Comparison of ENCODE assay signal across 12 cellular contexts in the genomic region with DNA sequence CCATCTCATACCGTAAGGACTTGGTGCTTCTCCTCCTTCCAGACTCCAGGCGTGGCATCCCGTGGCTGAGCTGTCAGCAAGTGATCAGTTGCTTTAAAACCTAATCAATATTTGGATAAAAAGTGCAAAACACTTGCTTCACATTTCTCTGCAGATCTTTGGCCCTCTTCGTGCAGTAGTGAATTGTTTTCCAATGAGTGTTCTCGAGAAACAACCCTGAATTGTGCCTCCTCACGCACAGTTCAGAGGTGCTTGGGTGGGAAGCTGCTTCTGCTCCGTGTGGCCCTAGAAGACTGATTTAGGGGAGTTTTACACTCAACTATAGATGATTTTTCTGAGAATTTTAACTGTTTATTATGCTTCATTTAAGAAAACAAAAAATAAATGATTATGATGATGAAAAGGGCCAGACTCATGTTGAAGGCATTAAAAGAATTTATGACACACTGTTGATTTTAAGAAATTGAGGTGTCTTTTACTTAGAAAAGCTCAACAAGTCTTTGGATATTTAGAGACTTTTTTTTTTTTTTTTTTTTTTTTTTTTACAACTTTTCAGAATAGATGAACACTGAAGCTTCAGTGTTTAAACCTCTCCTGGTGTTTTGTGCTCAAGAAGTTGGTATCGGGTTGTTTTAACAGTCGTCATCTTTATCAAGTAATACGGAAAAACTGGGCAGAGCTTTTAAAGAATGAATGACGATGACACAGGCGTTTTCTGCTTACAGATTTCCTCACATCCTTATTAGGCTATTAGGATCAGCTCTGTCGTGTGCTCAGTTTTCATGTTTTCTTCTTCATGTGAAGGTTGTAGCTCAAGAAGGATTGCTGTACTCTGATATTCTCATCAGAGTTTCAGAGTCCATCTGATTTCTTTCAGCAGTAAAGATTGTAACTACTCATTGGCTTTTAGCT. TPM values are rescaled to one million over a fixed set of nuclear protein-coding genes. Genes with fewer than 3 reads are reported as not detected.
DNase-seq lines count a peak whose midpoint lies in the region; ATAC-seq, FAIRE-seq and TF ChIP-seq lines count a peak whose summit lies in the region.
"Had no signal": no experiment of that assay in that cellular context is flagged by ENCODE, and none has a peak within 500 bp of the region (broad histone marks: within the 10 kb centered on the region; RNA-seq: fewer than 3 reads in every experiment).

No MANE protein-coding gene starts in this region.

- H3K27ac ChIP-seq in mesenchymal stem cell (ENCODE audit: low read length, poor library complexity, severe bottlenecking) (peak overlapping the region; percentile 76), thoracic aorta (peak overlapping the region; percentile 88 to 91)

- ATAC-seq in thoracic aorta (ENCODE audit: insufficient number of reproducible peaks, low FRiP score, low read depth): peak; percentile 61

- H3K4me2 ChIP-seq in mesenchymal stem cell (ENCODE audit: low read length, poor library complexity, severe bottlenecking): peak overlapping the region; percentile 8

- H3K27me3 ChIP-seq in mesenchymal stem cell (ENCODE audit: control insufficient read depth in 1 of 2, insufficient read depth in 1 of 2, low read length in 2 of 2): no peaks in the 10 kb centered on the region
- no peaks in the 10 kb centered on the region for H3K27me3 ChIP-seq in thoracic aorta (replicated peaks; ENCODE audit: insufficient read depth)
- H3K27me3 ChIP-seq in HAP-1 (ENCODE audit: low read depth): no peaks in the 10 kb centered on the region

- H3K79me1 ChIP-seq in mesenchymal stem cell (replicated peaks; ENCODE audit: low read length, poor library complexity, severe bottlenecking): peaks cover 41% of the 10 kb centered on the region

- H2BK15ac ChIP-seq in mesenchymal stem cell (ENCODE audit: low read depth, poor library complexity, severe bottlenecking): no peak overlapping the region

- no peak overlapping the region for H4K8ac ChIP-seq in mesenchymal stem cell (ENCODE audit: low read length)

- H3K9ac ChIP-seq in mesenchymal stem cell (ENCODE audit: low read length): peak overlapping the region; percentile 68

- TF ChIP-seq CTCF in choroid plexus epithelial cell (conservative IDR thresholded peaks at IDR 0.05; ENCODE audit: low read depth, low read length) (no peak), thoracic aorta (IDR thresholded peaks at IDR 0.05) (no peak)

- FAIRE-seq in RCC 7860 (lab: Jason Lieb, UNC): no peak

- no peak overlapping the region for H2BK120ac ChIP-seq in mesenchymal stem cell (ENCODE audit: low read depth, low read length)

- peak overlapping the region; percentile 63 for H2AK5ac ChIP-seq in mesenchymal stem cell (ENCODE audit: low read length, severe bottlenecking)

- WGBS in mesenchymal stem cell: 90% methylated on average over 10 of the region's 13 CpGs

- H3K14ac ChIP-seq in mesenchymal stem cell (ENCODE audit: low read length in 2 of 2): no peak overlapping the region

- H3K4ac ChIP-seq in mesenchymal stem cell (ENCODE audit: low read depth in 1 of 2, low read length in 2 of 2): no peak overlapping the region

- peak; percentile 79 for DNase-seq in HCEC 1CT
- peak; percentile 78 for DNase-seq in choroid plexus epithelial cell (ENCODE audit: low read depth)
- peak; percentile 45 for DNase-seq in mesenchymal stem cell
- no peak for DNase-seq in thoracic aorta (ENCODE audit: low spot score)
- no peak for DNase-seq in HAP-1 (ENCODE audit: low spot score in 2 of 2)
- DNase-seq in NCI-H510A (lab: John Stamatoyannopoulos, UW): no peak
- no peak for DNase-seq in RCC 7860 (ENCODE audit: low spot score)
- DNase-seq: central memory CD4-positive, alpha-beta T cell; NK-92 treated with Interleukin-12 subunit alpha and Interleukin-12 subunit beta, amount 100 ng/mL, for 24 hours had no signal

- no peak overlapping the region for H2BK12ac ChIP-seq in mesenchymal stem cell (ENCODE audit: low read length in 2 of 2)

- in situ Hi-C loops in HAP-1 (cut with MboI; ENCODE audit: low sequenced_read_pairs): no loop called here

- H3K23ac ChIP-seq in mesenchymal stem cell (ENCODE audit: low read length in 2 of 2): no peak overlapping the region

- H3K9me3 ChIP-seq in mesenchymal stem cell (ENCODE audit: control insufficient read depth, low read length) (no peaks in the 10 kb centered on the region), thoracic aorta (no peaks in the 10 kb centered on the region), HAP-1 (no peaks in the 10 kb centered on the region)

- peaks cover 8% of the 10 kb centered on the region for H3K4me1 ChIP-seq in mesenchymal stem cell (ENCODE audit: control insufficient read depth, insufficient read depth, low read depth, low read length)
- peaks cover 23 to 58% of the 10 kb centered on the region in 2 donors for H3K4me1 ChIP-seq in thoracic aorta (ENCODE audit: control insufficient read depth in 1 of 2, low read depth in 2 of 2)
- no peaks in the 10 kb centered on the region for H3K4me1 ChIP-seq in HAP-1

- no peak overlapping the region for H4K91ac ChIP-seq in mesenchymal stem cell (ENCODE audit: low read length)

- H2AFZ ChIP-seq in mesenchymal stem cell (ENCODE audit: low read depth, low read length): no peak overlapping the region

- no peak overlapping the region for H3K18ac ChIP-seq in mesenchymal stem cell (ENCODE audit: low read depth in 1 of 2, low read length in 2 of 2)

- no peak overlapping the region for H2BK5ac ChIP-seq in mesenchymal stem cell (ENCODE audit: low read depth, low read length, poor library complexity, severe bottlenecking)

- H3K4me3 ChIP-seq in choroid plexus epithelial cell (ENCODE audit: low read depth, low read length): no peak overlapping the region
- H3K4me3 ChIP-seq in mesenchymal stem cell (ENCODE audit: insufficient read depth in 1 of 2, low read depth in 1 of 2, low read length in 2 of 2): no peak overlapping the region
- H3K4me3 ChIP-seq in thoracic aorta: peak overlapping the region; percentile 43
- H3K4me3 ChIP-seq in HAP-1: no peak overlapping the region

- peaks cover 45 to 95% of the 10 kb centered on the region in 2 experiments for H3K36me3 ChIP-seq in mesenchymal stem cell (ENCODE audit: control insufficient read depth in 1 of 2, insufficient read depth in 2 of 2, low read depth in 1 of 2, low read length in 2 of 2)
- H3K36me3 ChIP-seq in thoracic aorta: peaks cover 25% of the 10 kb centered on the region
- peaks cover 44% of the 10 kb centered on the region for H3K36me3 ChIP-seq in HAP-1 (replicated peaks)

RNA-seq across cellular contexts. Expression of a gene that starts 39.5 kb away (rescaled TPM):
- 0.41 TPM for polyA plus RNA-seq in mesenchymal stem cell (2013, experiment 1 of 2)
- 0.44 TPM for polyA plus RNA-seq in mesenchymal stem cell (2013, experiment 2 of 2)
- total RNA-seq in thoracic aorta: not detected
- total RNA-seq: Daoy, neural crest cell, ureter had no signal

Comparison
In these comparisons a context has a peak if more than half of its experiments do, and no peak if none do; other contexts are left out.
1. DNase-seq: peak in HCEC 1CT (single experiment), choroid plexus epithelial cell (single experiment) and mesenchymal stem cell (single experiment); none in thoracic aorta (single experiment), HAP-1 (0 of 2), NCI-H510A (single experiment) and RCC 7860 (single experiment).